In the genomic region with DNA sequence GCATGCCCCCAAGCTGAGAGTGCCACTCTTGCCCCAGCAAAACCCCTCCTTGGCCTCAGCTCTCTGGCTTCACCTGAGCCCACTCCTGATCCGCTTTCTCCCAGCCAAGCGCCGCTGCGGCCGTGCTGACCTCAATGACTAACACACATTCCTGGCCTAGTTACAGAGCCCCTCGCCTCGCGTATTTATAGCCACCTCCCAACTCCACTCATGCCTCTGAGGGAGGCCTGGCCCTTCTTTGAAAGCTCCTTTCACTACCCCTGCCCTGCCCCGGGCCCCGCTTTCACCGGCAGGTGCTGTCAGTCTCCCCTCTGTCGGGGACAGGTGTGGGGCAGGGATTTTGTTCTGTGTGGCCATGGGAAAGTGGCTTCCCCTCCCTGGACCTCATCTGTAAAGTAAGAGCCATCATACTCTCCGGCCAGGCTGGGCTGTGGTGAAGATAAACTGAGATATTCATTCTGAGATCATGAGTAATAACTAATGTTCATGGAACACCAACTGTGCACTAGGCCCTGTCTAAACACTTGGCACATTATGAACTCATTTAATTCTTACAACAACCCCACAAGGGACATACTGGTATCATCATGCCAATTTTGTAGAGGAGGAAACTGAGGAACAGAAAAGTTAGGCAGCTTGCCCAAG, we compare ENCODE assay signal across 14 cellular contexts. TPM values are rescaled to one million over a fixed set of nuclear protein-coding genes. Genes with fewer than 3 reads are reported as not detected.
DNase-seq lines count a peak whose midpoint lies in the region; ATAC-seq and TF ChIP-seq lines count a peak whose summit lies in the region.
"Had no signal": no experiment of that assay in that cellular context is flagged by ENCODE, and none has a peak within 500 bp of the region (broad histone marks: within the 10 kb centered on the region; RNA-seq: fewer than 3 reads in every experiment).

No MANE protein-coding gene starts in this region.

- H2AFZ ChIP-seq in OCI-LY3 (ENCODE audit: low read depth, low read length), result no peak overlapping the region

- peaks cover 35% of the 10 kb centered on the region for H3K4me1 ChIP-seq in OCI-LY3 (ENCODE audit: low read length)
- peaks cover 0 to 6% (median 0%) of the 10 kb centered on the region in 4 donors for H3K4me1 ChIP-seq in sigmoid colon

- intact Hi-C loops in sigmoid colon (cut with DNase I), result no loop called here

- no peak overlapping the region for H3K9ac ChIP-seq in OCI-LY3 (ENCODE audit: low read length)

- H3K27me3 ChIP-seq in OCI-LY3 (ENCODE audit: low read depth, low read length) (peaks cover 52% of the 10 kb centered on the region), sigmoid colon (peaks cover 0 to 24% (median 0%) of the 10 kb centered on the region in 3 donors)

- H3K9me3 ChIP-seq in OCI-LY3 (ENCODE audit: insufficient read depth, low read length) (no peaks in the 10 kb centered on the region), sigmoid colon (no peaks in the 10 kb centered on the region)

- H3K27ac ChIP-seq in OCI-LY3 (ENCODE audit: low read length) (no peak overlapping the region), sigmoid colon (no peak overlapping the region)

- H3K36me3 ChIP-seq in OCI-LY3 (replicated peaks; ENCODE audit: low read depth, low read length) (no peaks in the 10 kb centered on the region), sigmoid colon (no peaks in the 10 kb centered on the region)

- WGBS in sigmoid colon, 2 donors, result 56 to 64% methylated on average over 13 of the region's 13 CpGs

- no peaks in the 10 kb centered on the region for H4K20me1 ChIP-seq in OCI-LY3 (ENCODE audit: insufficient read depth, low read length)

- H3K4me2 ChIP-seq in OCI-LY3 (ENCODE audit: low read length), result peak overlapping the region; percentile 41

- H3K4me3 ChIP-seq in OCI-LY3 (ENCODE audit: low read length) (no peak overlapping the region), sigmoid colon (no peak overlapping the region)

- DNase-seq in AG20443 (ENCODE audit: low spot score), result peak; percentile 51
- DNase-seq in glomerular visceral epithelial cell (ENCODE audit: extremely low spot score), result peak; percentile 68
- peak; percentile 40 for DNase-seq in sigmoid colon
- no peak for DNase-seq in T1000 (lab: John Stamatoyannopoulos, UW)
- no peak for DNase-seq in NCI-H524 treated with DMSO at 0.1 percent for 48 hours (lab: John Stamatoyannopoulos, UW)
- no peak for DNase-seq in iPS-NIHi7 (ENCODE audit: extremely low spot score)
- DNase-seq: activated T-cell treated with anti-CD3 and anti-CD28 coated beads, Interleukin-2, amount 50 U/mL, for 4 hours; dermis blood vessel endothelial cell; glutamatergic neuron; NCI-H1694 treated with DMSO at 0.1 percent for 48 hours; small intestine had no signal

- TF ChIP-seq CTCF in OCI-LY3 (IDR thresholded peaks at IDR 0.05; ENCODE audit: low read depth, low read length), result no peak
- no peak for TF ChIP-seq CTCF in sigmoid colon (IDR thresholded peaks at IDR 0.05)

- H3K79me2 ChIP-seq in OCI-LY3 (ENCODE audit: low read length), result no peaks in the 10 kb centered on the region

- TF ChIP-seq POLR2A in sigmoid colon (IDR thresholded peaks at IDR 0.05), result no peak

- TF ChIP-seq EP300 in sigmoid colon (IDR thresholded peaks at IDR 0.05), result no peak

- no peak for ATAC-seq in GM21825 (IDR thresholded peaks at IDR 0.05; ENCODE audit: unreplicated experiment)
- ATAC-seq: activated T-cell treated with anti-CD3 and anti-CD28 coated beads, Interleukin-2, amount 50 U/mL, for 4 hours had no signal

RNA-seq across cellular contexts. Expression of gene ATP2B2, which starts 13.2 kb away (rescaled TPM):
- under 1 TPM in 3 of 4 donors, not detected in 1; under 0.01 to 0.83 (median 0.36) TPM for total RNA-seq in sigmoid colon
- under 1 TPM in 1 of 3 donors, not detected in 2; 0.10 TPM for polyA plus RNA-seq in sigmoid colon
- total RNA-seq: CD8-positive, alpha-beta memory T cell; dermis blood vessel endothelial cell had no signal
- polyA plus RNA-seq: CD8-positive, alpha-beta memory T cell had no signal

Comparison
In these comparisons a context has a peak if more than half of its experiments do, and no peak if none do; other contexts are left out.
1. DNase-seq: peak in AG20443 (single experiment), glomerular visceral epithelial cell (single experiment) and sigmoid colon (single experiment); none in T1000 (single experiment), NCI-H524 treated with DMSO at 0.1 percent for 48 hours (single experiment) and iPS-NIHi7 (single experiment).